ENCODE assay signal across 8 cellular contexts in the genomic region with DNA sequence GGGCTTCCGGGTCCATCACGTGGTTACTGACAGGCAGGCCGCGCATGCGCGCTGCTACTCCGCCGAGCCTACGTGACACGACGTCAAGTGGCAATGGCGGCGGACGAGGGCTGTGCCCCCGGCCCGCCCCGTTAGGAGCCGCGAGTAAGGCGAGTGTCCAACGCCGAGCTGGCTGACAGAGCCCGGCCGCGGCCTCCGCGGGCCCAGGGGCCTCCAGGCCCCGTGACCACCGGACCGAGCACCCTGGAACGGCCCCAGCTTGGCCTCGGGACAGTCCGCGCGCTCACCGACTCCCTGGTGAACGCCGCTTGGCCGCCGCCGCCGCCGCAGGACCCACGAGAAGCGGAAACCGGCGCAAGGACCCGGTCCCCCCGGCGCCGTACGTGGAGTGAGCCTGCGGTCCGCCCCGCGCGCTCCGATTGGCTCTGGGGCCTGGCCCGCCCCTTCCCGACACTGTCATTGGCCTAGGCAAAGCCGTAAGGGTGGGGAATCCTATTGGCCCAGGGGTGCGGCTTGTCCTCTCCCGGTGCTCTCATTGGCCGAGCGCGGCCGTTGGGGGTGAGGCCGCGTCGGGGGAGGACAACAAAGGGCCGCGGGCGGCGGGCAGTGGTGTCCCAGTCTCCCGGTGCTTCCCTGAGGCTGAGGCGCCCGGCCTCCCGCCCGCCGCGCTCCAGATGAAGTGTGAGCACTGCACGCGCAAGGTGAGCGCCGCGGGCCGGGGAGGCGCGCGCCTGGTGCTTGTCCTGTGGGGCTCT. TPM values are rescaled to one million over a fixed set of nuclear protein-coding genes. Genes with fewer than 3 reads are reported as not detected.
A peak's percentile ranks its signal among the peaks of the same experiment; 100 is the strongest.
DNase-seq lines count a peak whose midpoint lies in the region; ATAC-seq, FAIRE-seq and TF ChIP-seq lines count a peak whose summit lies in the region.

A gene (plus strand): TSS at position 612 of the 755 bp plus-strand sequence. CDS start 63 bp downstream, at position 675.

- H3K79me2 ChIP-seq in SU-DHL-6 (ENCODE audit: insufficient read depth, low read length), result peaks cover 9% of the 10 kb centered on the region; the same call in 1 of the 2 replicates

- peak within 1 kb of the TSS; percentile 95 for H3K27ac Mint-ChIP-seq in activated naive CD8-positive, alpha-beta T cell treated with anti-CD3 and anti-CD28 coated beads, Interleukin-2, amount 10 ng/mL, durations not matched to agents 7 days and 5 days

- TF ChIP-seq POLR2A in GM10847 (IDR thresholded peaks at IDR 0.05; ENCODE audit: extremely low read depth, insufficient read length), result peak; percentile 75

- H3K27me3 Mint-ChIP-seq in activated naive CD8-positive, alpha-beta T cell treated with anti-CD3 and anti-CD28 coated beads, Interleukin-2, amount 10 ng/mL, durations not matched to agents 7 days and 5 days, result no peaks in the 10 kb centered on the region

- ATAC-seq in HG02678 (IDR thresholded peaks at IDR 0.05; ENCODE audit: unreplicated experiment) (peak; percentile 92), Right ventricle myocardium inferior (peak; percentile 99), pancreas (peak; percentile 93 to 97 (median 96))
- peak; percentile 97 for ATAC-seq in activated naive CD8-positive, alpha-beta T cell treated with anti-CD3 and anti-CD28 coated beads, Interleukin-2, amount 10 ng/mL, durations not matched to agents 7 days and 5 days (ENCODE audit: low read depth)

- FAIRE-seq in pancreas (lab: Jason Lieb, UNC), result no peak

- TF ChIP-seq CTCF in SU-DHL-6 (IDR thresholded peaks at IDR 0.05; ENCODE audit: insufficient read depth, low read length, poor library complexity, severe bottlenecking), result no peak
- TF ChIP-seq CTCF in pancreas (IDR thresholded peaks at IDR 0.05), result no peak
- no peak for TF ChIP-seq CTCF in tibial artery (IDR thresholded peaks at IDR 0.05)

- 0% methylated on average over 89 to 90 of the region's 90 CpGs for WGBS in pancreas, 2 donors

- peaks cover 5 to 34% (median 26%) of the 10 kb centered on the region in 3 donors for H3K4me1 ChIP-seq in pancreas
- H3K4me1 ChIP-seq in tibial artery, result peaks cover 0 to 24% (median 15%) of the 10 kb centered on the region in 4 donors

- no peaks in the 10 kb centered on the region for H4K20me1 ChIP-seq in SU-DHL-6 (ENCODE audit: low read depth, low read length)

- peaks cover 32% of the 10 kb centered on the region for H3K4me1 Mint-ChIP-seq in activated naive CD8-positive, alpha-beta T cell treated with anti-CD3 and anti-CD28 coated beads, Interleukin-2, amount 10 ng/mL, durations not matched to agents 7 days and 5 days

- H3K9me3 ChIP-seq in SU-DHL-6 (ENCODE audit: insufficient read depth, low read length), result no peaks in the 10 kb centered on the region
- H3K9me3 ChIP-seq in pancreas, result no peaks in the 10 kb centered on the region
- H3K9me3 ChIP-seq in tibial artery, result no peaks in the 10 kb centered on the region

- intact Hi-C loops in Right ventricle myocardium inferior (cut with DNase I) (loop anchor here (1.0 kb wide), 1 partner anchor 70 kb away; no protein-coding TSS in a partner anchor), pancreas (cut with DNase I) (no loop called here), tibial artery (cut with DNase I; ENCODE audit: low total_unique reads) (loop anchor here (10.0 kb wide), 1 partner anchor 96 kb away; no protein-coding TSS in a partner anchor)

- H3K4me2 ChIP-seq in SU-DHL-6 (ENCODE audit: low read depth, low read length, poor library complexity, severe bottlenecking), result peak within 1 kb of the TSS; percentile 97

- H2AFZ ChIP-seq in SU-DHL-6 (ENCODE audit: low read depth, low read length, severe bottlenecking), result peak within 1 kb of the TSS; percentile 50

- H3K9me2 ChIP-seq in SU-DHL-6 (replicated peaks; ENCODE audit: insufficient read depth, low read length), result no peaks in the 10 kb centered on the region

- DNase-seq in NCI-H128 (lab: John Stamatoyannopoulos, UW; ENCODE audit: unreplicated experiment) (peak; percentile 97), Right ventricle myocardium inferior (ENCODE audit: missing footprints) (peak; percentile 99), pancreas (peak; percentile 94 to 99 (median 98)), tibial artery (peak; percentile 97 to 99)
- DNase-seq in activated naive CD8-positive, alpha-beta T cell treated with anti-CD3 and anti-CD28 coated beads, Interleukin-2, amount 10 ng/mL, durations not matched to agents 7 days and 5 days, result peak; percentile 96

- no peaks in the 10 kb centered on the region for H3K9me3 Mint-ChIP-seq in activated naive CD8-positive, alpha-beta T cell treated with anti-CD3 and anti-CD28 coated beads, Interleukin-2, amount 10 ng/mL, durations not matched to agents 7 days and 5 days

- H3K4me3 ChIP-seq in SU-DHL-6 (ENCODE audit: insufficient read depth, low read length, poor library complexity, severe bottlenecking) (peak within 1 kb of the TSS; percentile 98), pancreas (peak within 1 kb of the TSS; percentile 65 to 87 (median 82)), tibial artery (peak within 1 kb of the TSS; percentile 83 to 88)

- peak within 1 kb of the TSS; percentile 82 for H3K9ac ChIP-seq in SU-DHL-6 (ENCODE audit: low read length)

- H3K36me3 Mint-ChIP-seq in activated naive CD8-positive, alpha-beta T cell treated with anti-CD3 and anti-CD28 coated beads, Interleukin-2, amount 10 ng/mL, durations not matched to agents 7 days and 5 days, result peaks cover 25% of the 10 kb centered on the region

- no peaks in the 10 kb centered on the region for H3K27me3 ChIP-seq in SU-DHL-6 (ENCODE audit: low read length)
- H3K27me3 ChIP-seq in pancreas, result no peaks in the 10 kb centered on the region
- H3K27me3 ChIP-seq in tibial artery, result no peaks in the 10 kb centered on the region

- H3K36me3 ChIP-seq in SU-DHL-6 (ENCODE audit: low read length) (no peaks in the 10 kb centered on the region), pancreas (no peaks in the 10 kb centered on the region), tibial artery (peaks cover 9 to 34% (median 33%) of the 10 kb centered on the region in 3 donors)

- H3K27ac ChIP-seq in SU-DHL-6 (ENCODE audit: low read depth, low read length), result peak within 1 kb of the TSS; percentile 86
- peak within 1 kb of the TSS; percentile 100 for H3K27ac ChIP-seq in pancreas
- peak within 1 kb of the TSS; percentile 100 for H3K27ac ChIP-seq in tibial artery

- no peaks in the 10 kb centered on the region for H3F3A ChIP-seq in SU-DHL-6 (ENCODE audit: insufficient read depth)

- H3K4me3 Mint-ChIP-seq in activated naive CD8-positive, alpha-beta T cell treated with anti-CD3 and anti-CD28 coated beads, Interleukin-2, amount 10 ng/mL, durations not matched to agents 7 days and 5 days, result peak within 1 kb of the TSS; percentile 79

- POLR2A ChIA-PET in activated naive CD8-positive, alpha-beta T cell treated with anti-CD3 and anti-CD28 coated beads, Interleukin-2, amount 10 ng/mL, durations not matched to agents 7 days and 5 days (lab: Charles Lee), result interaction anchor here (0.5 to 1.7 kb wide), 9 partner anchors 9 to 405 kb away, joined by 3 to 17 read pairs (median 3); a partner anchor contains a TSS

RNA-seq across cellular contexts. Expression of the gene that starts here (rescaled TPM):
- total RNA-seq in activated naive CD8-positive, alpha-beta T cell treated with anti-CD3 and anti-CD28 coated beads, Interleukin-2, amount 10 ng/mL, durations not matched to agents 7 days and 5 days, result 100 to 1,000 TPM; 106 to 121 TPM
- total RNA-seq in Right ventricle myocardium inferior, result 72.7 TPM
- total RNA-seq in pancreas, result 10 to 100 TPM; 21.3 to 42.8 (median 30.2) TPM
- 10 to 100 TPM; 57.8 to 96.9 TPM for polyA plus RNA-seq in pancreas

Comparison
In these comparisons a context has a peak if more than half of its experiments do, and no peak if none do; other contexts are left out.
1. Peak in every context shown above with its lines: DNase-seq, ATAC-seq, H3K4me3 ChIP-seq and H3K27ac ChIP-seq.
2. intact Hi-C loops: an anchor here in Right ventricle myocardium inferior (1.0 kb wide) and tibial artery (10.0 kb wide); none called in pancreas.